22 cellular contexts compared by ENCODE assay signal in the genomic region with DNA sequence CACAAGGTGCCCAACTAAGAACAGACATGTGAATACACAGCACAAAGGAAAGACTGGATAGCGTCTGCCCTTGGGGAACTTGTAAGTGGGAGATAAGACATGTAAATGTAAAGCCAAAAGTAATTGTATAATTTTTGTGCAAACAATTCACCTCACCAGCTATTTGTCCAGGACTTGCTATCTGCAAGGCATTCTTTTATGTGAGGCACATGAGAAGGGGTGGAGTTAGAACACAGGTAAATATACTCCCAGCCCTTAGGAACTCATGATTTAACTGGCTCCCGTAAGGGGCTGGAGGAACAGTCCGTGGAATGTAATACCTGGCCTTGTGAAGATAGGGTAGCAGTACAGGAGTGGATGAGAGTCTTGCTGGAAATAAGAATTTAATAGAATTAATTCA.
DNase-seq lines count a peak whose midpoint lies in the region; ATAC-seq and TF ChIP-seq lines count a peak whose summit lies in the region.
"Had no signal": no experiment of that assay in that cellular context is flagged by ENCODE, and none has a peak within 500 bp of the region (broad histone marks: within the 10 kb centered on the region; RNA-seq: fewer than 3 reads in every experiment).

No MANE protein-coding gene starts in this region.

- no peak for ATAC-seq in activated CD8-positive, alpha-beta memory T cell treated with anti-CD3 and anti-CD28 coated beads, Interleukin-2, amount 10 ng/mL, durations not matched to agents 7 days and 5 days
- ATAC-seq in body of pancreas (peak; percentile 76), HG02973 (IDR thresholded peaks at IDR 0.05; ENCODE audit: unreplicated experiment) (no peak)
- ATAC-seq: GM23338; naive thymus-derived CD4-positive, alpha-beta T cell had no signal

- H3K27ac Mint-ChIP-seq in activated CD8-positive, alpha-beta memory T cell treated with anti-CD3 and anti-CD28 coated beads, Interleukin-2, amount 10 ng/mL, durations not matched to agents 7 days and 5 days = no peak overlapping the region
- H3K27ac Mint-ChIP-seq: activated T-helper 2 cell treated with anti-CD3 and anti-CD28 coated beads, Interferon-gamma antibody, Interleukin-2, Interleukin-4, amounts not matched to agents 10 μg/mL and 5 μg/mL and 100 μg/mL, durations not matched to agents 14 hours and 24 hours and 36 hours; GM23338; naive thymus-derived CD4-positive, alpha-beta T cell had no signal

- H3K4me3 ChIP-seq in body of pancreas (no peak overlapping the region), stomach (no peak overlapping the region), left ventricle myocardium inferior (no peak overlapping the region)
- H3K4me3 ChIP-seq: coronary artery, GM23338, Peyer's patch, SJSA1, upper lobe of left lung had no signal

- peaks cover 4% of the 10 kb centered on the region for H3K4me1 Mint-ChIP-seq in activated CD8-positive, alpha-beta memory T cell treated with anti-CD3 and anti-CD28 coated beads, Interleukin-2, amount 10 ng/mL, durations not matched to agents 7 days and 5 days

- no peak for TF ChIP-seq CTCF in body of pancreas (IDR thresholded peaks at IDR 0.05)
- no peak for TF ChIP-seq CTCF in stomach (IDR thresholded peaks at IDR 0.05)
- no peak for TF ChIP-seq CTCF in left ventricle myocardium inferior (IDR thresholded peaks at IDR 0.05; ENCODE audit: borderline replicate concordance)

- H3K36me3 Mint-ChIP-seq in activated CD8-positive, alpha-beta memory T cell treated with anti-CD3 and anti-CD28 coated beads, Interleukin-2, amount 10 ng/mL, durations not matched to agents 7 days and 5 days = no peaks in the 10 kb centered on the region

- H3K27me3 ChIP-seq in body of pancreas (no peaks in the 10 kb centered on the region), stomach (peaks cover 0 to 63% (median 24%) of the 10 kb centered on the region in 3 donors), left ventricle myocardium inferior (ENCODE audit: low read depth) (peaks cover 69% of the 10 kb centered on the region)

- H3K27ac ChIP-seq in body of pancreas = peak overlapping the region in 2 of 4 donors; percentile 50 to 52
- peak overlapping the region; percentile 73 to 85 (median 80) for H3K27ac ChIP-seq in stomach
- H3K27ac ChIP-seq in left ventricle myocardium inferior (replicated peaks) = no peak overlapping the region
- H3K27ac ChIP-seq: brain microvascular endothelial cell, coronary artery, HL-60, Peyer's patch, SJSA1, upper lobe of left lung had no signal

- H3K27me3 Mint-ChIP-seq in activated CD8-positive, alpha-beta memory T cell treated with anti-CD3 and anti-CD28 coated beads, Interleukin-2, amount 10 ng/mL, durations not matched to agents 7 days and 5 days = peaks cover 68% of the 10 kb centered on the region

- H3K36me3 ChIP-seq in body of pancreas (replicated peaks in 1 of 2; ENCODE audit: insufficient read depth in 1 of 2, low read depth in 2 of 2) (no peaks in the 10 kb centered on the region), stomach (no peaks in the 10 kb centered on the region), left ventricle myocardium inferior (no peaks in the 10 kb centered on the region)
- H3K36me3 ChIP-seq: brain microvascular endothelial cell, Peyer's patch, SJSA1, upper lobe of left lung had no signal

- CTCF ChIA-PET in activated CD8-positive, alpha-beta memory T cell treated with anti-CD3 and anti-CD28 coated beads, Interleukin-2, amount 10 ng/mL, durations not matched to agents 7 days and 5 days (lab: Charles Lee) = interaction anchor here (1.1 to 1.4 kb wide), 2 partner anchors 23 to 41 kb away, joined by 3 read pairs; no protein-coding TSS in a partner anchor

- no peak overlapping the region for H3K4me3 Mint-ChIP-seq in activated CD8-positive, alpha-beta memory T cell treated with anti-CD3 and anti-CD28 coated beads, Interleukin-2, amount 10 ng/mL, durations not matched to agents 7 days and 5 days
- H3K4me3 Mint-ChIP-seq: GM23338; naive thymus-derived CD4-positive, alpha-beta T cell had no signal

- DNase-seq in activated CD8-positive, alpha-beta memory T cell treated with anti-CD3 and anti-CD28 coated beads, Interleukin-2, amount 10 ng/mL, durations not matched to agents 7 days and 5 days = peak; percentile 31
- DNase-seq in activated CD8-positive, alpha-beta memory T cell treated with anti-CD3 and anti-CD28 coated beads, Interleukin-2, amount 50 U/mL, for 4 hours = no peak
- peak; percentile 85 for DNase-seq in NCI-H146 treated with DMSO at 0.1 percent for 48 hours (lab: John Stamatoyannopoulos, UW; ENCODE audit: unreplicated experiment)
- DNase-seq in body of pancreas = peak in 2 of 4 donors; percentile 51 to 62
- peak; percentile 64 for DNase-seq in stomach
- no peak for DNase-seq in NAMALWA (ENCODE audit: low spot score)
- DNase-seq in left ventricle myocardium inferior = no peak
- DNase-seq: activated CD4-positive, alpha-beta T cell treated with anti-CD3 and anti-CD28 coated beads for 48 hours; brain microvascular endothelial cell; Calu3; mesendoderm; naive thymus-derived CD4-positive, alpha-beta T cell; NCI-H2227 treated with DMSO at 0.1 percent for 48 hours; T-helper 1 cell; upper lobe of left lung had no signal

- no peak for TF ChIP-seq EP300 in stomach (IDR thresholded peaks at IDR 0.05)

- WGBS in body of pancreas, 2 donors = 9 to 15% methylated on average over 3 of the region's 3 CpGs
- 30 to 57% (median 34%) methylated on average over 3 of the region's 3 CpGs for WGBS in stomach, 5 donors

- H3K4me1 ChIP-seq in body of pancreas = peaks cover 18% of the 10 kb centered on the region
- peaks cover 22 to 63% (median 34%) of the 10 kb centered on the region in 4 donors for H3K4me1 ChIP-seq in stomach
- peaks cover 8% of the 10 kb centered on the region for H3K4me1 ChIP-seq in left ventricle myocardium inferior
- H3K4me1 ChIP-seq: SJSA1 had no signal

- H3K9me3 Mint-ChIP-seq in activated CD8-positive, alpha-beta memory T cell treated with anti-CD3 and anti-CD28 coated beads, Interleukin-2, amount 10 ng/mL, durations not matched to agents 7 days and 5 days (ENCODE audit: low read depth) = peaks cover 2% of the 10 kb centered on the region

- intact Hi-C loops in body of pancreas (cut with DNase I) (no loop called here), stomach (cut with DNase I; ENCODE audit: low total_unique reads) (no loop called here), left ventricle myocardium inferior (cut with micrococcal nuclease) (no loop called here)

- H3K9me3 ChIP-seq in body of pancreas (peaks cover 0 to 10% (median 0%) of the 10 kb centered on the region in 3 donors), stomach (peaks cover 0 to 14% (median 13%) of the 10 kb centered on the region in 4 donors), left ventricle myocardium inferior (replicated peaks) (peaks cover 22% of the 10 kb centered on the region)
- H3K9me3 ChIP-seq: Peyer's patch had no signal

- no peak for TF ChIP-seq POLR2A in body of pancreas (IDR thresholded peaks at IDR 0.05)
- TF ChIP-seq POLR2A in stomach (IDR thresholded peaks at IDR 0.05) = no peak

Comparison
In these comparisons a context has a peak if more than half of its experiments do, and no peak if none do; other contexts are left out.
1. DNase-seq: peak in activated CD8-positive, alpha-beta memory T cell treated with anti-CD3 and anti-CD28 coated beads, Interleukin-2, amount 10 ng/mL, durations not matched to agents 7 days and 5 days (single experiment), NCI-H146 treated with DMSO at 0.1 percent for 48 hours (single experiment) and stomach (single experiment); none in activated CD8-positive, alpha-beta memory T cell treated with anti-CD3 and anti-CD28 coated beads, Interleukin-2, amount 50 U/mL, for 4 hours (single experiment), NAMALWA (single experiment) and left ventricle myocardium inferior (single experiment).